ENCODE assay signal across 31 cellular contexts in the genomic region with DNA sequence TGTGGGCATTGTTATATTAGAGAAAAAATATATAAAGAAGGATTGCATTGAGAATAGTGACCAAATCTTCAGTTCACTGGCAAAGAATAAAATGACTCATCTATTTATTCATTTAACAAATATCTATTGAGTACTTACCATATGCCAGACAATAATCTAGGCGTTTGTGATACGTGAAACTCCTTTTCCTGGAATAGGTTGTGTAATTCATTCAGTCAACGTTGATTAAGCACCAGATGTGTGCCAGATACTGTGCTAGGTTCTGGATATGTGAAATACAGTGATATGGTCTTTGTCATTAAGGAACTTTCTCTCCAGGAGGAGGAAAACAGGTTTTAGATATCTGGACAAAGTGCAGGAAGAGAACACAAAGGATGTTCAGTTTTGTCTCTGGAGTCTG.
"Had no signal": no experiment of that assay in that cellular context is flagged by ENCODE, and none has a peak within 500 bp of the region (broad histone marks: within the 10 kb centered on the region; RNA-seq: fewer than 3 reads in every experiment).

No MANE protein-coding gene starts in this region.

- H3K36me3 Mint-ChIP-seq: activated naive CD4-positive, alpha-beta T cell treated with anti-CD3 and anti-CD28 coated beads, Interleukin-2, amount 50 U/mL, for 24 hours; mesothelial cell of epicardium; naive B cell; stimulated activated effector memory CD8-positive, alpha-beta T cell treated with anti-CD3 and anti-CD28 coated beads, Interleukin-12 subunit alpha, Interleukin-12 subunit beta, amount 100 ng/mL, for 72 hours had no signal

- H3K27me3 Mint-ChIP-seq: activated CD4-positive, alpha-beta memory T cell treated with anti-CD3 and anti-CD28 coated beads, Interleukin-2, amount 10 ng/mL, durations not matched to agents 7 days and 5 days; activated CD4-positive, alpha-beta T cell treated with anti-CD3 and anti-CD28 coated beads, Interleukin-2, amount 10 ng/mL, durations not matched to agents 7 days and 5 days; activated naive CD4-positive, alpha-beta T cell treated with anti-CD3 and anti-CD28 coated beads, Interleukin-2, amount 50 U/mL, for 24 hours; activated naive CD8-positive, alpha-beta T cell treated with anti-CD3 and anti-CD28 coated beads, Interleukin-2, amount 50 U/mL, for 24 hours; activated T-cell treated with anti-CD3 and anti-CD28 coated beads, Interleukin-2, amount 50 U/mL, for 24 hours; central memory CD8-positive, alpha-beta T cell; dendritic cell treated with granulocyte-macrophage colony-stimulating factor and Interleukin-4, amounts not matched to agents 40 ng/mL and 50 ng/mL, for 4 days; naive B cell; stimulated activated naive CD8-positive, alpha-beta T cell treated with anti-CD3 and anti-CD28 coated beads, Interleukin-15, Interleukin-2, amounts not matched to agents 100 ng/mL and 50 ng/mL, for 24 hours had no signal

- H3K9me3 ChIP-seq: ovary, thoracic aorta had no signal

- H3K27ac Mint-ChIP-seq: activated CD4-positive, alpha-beta memory T cell treated with anti-CD3 and anti-CD28 coated beads, Interleukin-2, amount 10 ng/mL, durations not matched to agents 7 days and 5 days; activated CD4-positive, alpha-beta T cell treated with anti-CD3 and anti-CD28 coated beads, Interleukin-2, amount 10 ng/mL, durations not matched to agents 7 days and 5 days; activated naive CD4-positive, alpha-beta T cell treated with anti-CD3 and anti-CD28 coated beads, Interleukin-2, amount 50 U/mL, for 24 hours; activated naive CD8-positive, alpha-beta T cell treated with anti-CD3 and anti-CD28 coated beads, Interleukin-2, amount 50 U/mL, for 24 hours; activated T-cell treated with anti-CD3 and anti-CD28 coated beads, Interleukin-2, amount 50 U/mL, for 24 hours; activated T-helper 2 cell treated with anti-CD3 and anti-CD28 coated beads, Interferon-gamma antibody, Interleukin-2, Interleukin-4, amounts not matched to agents 10 μg/mL and 5 μg/mL and 100 μg/mL, durations not matched to agents 14 hours and 24 hours and 36 hours; dendritic cell treated with granulocyte-macrophage colony-stimulating factor and Interleukin-4, amounts not matched to agents 40 ng/mL and 50 ng/mL, for 4 days; endodermal cell; mesothelial cell of epicardium; naive B cell; progenitor cell of endocrine pancreas; stimulated activated effector memory CD8-positive, alpha-beta T cell treated with anti-CD3 and anti-CD28 coated beads, Interleukin-12 subunit alpha, Interleukin-12 subunit beta, amount 100 ng/mL, for 72 hours; stimulated activated naive CD8-positive, alpha-beta T cell treated with anti-CD3 and anti-CD28 coated beads, Interleukin-15, Interleukin-2, amounts not matched to agents 100 ng/mL and 50 ng/mL, for 24 hours; T-helper 2 cell treated with Interferon-gamma antibody and Interleukin-4, amounts not matched to agents 5 μg/mL and 100 μg/mL, for 36 hours had no signal

- H3K27me3 ChIP-seq: ovary had no signal

- H3K9me3 Mint-ChIP-seq: activated T-helper 2 cell treated with anti-CD3 and anti-CD28 coated beads, Interferon-gamma antibody, Interleukin-2, Interleukin-4, amounts not matched to agents 10 μg/mL and 5 μg/mL and 100 μg/mL, durations not matched to agents 14 hours and 24 hours and 36 hours; endodermal cell; mesothelial cell of epicardium had no signal

- H3K4me3 ChIP-seq: ovary, skin epidermis, thoracic aorta had no signal

- H3K36me3 ChIP-seq: ovary, thoracic aorta had no signal

- DNase-seq: activated CD4-positive, alpha-beta memory T cell treated with anti-CD3 and anti-CD28 coated beads, Interleukin-2, amount 10 ng/mL, durations not matched to agents 7 days and 5 days; activated CD4-positive, alpha-beta T cell treated with anti-CD3 and anti-CD28 coated beads for 1 hour; activated CD4-positive, alpha-beta T cell treated with anti-CD3 and anti-CD28 coated beads, Interleukin-2, amount 10 ng/mL, durations not matched to agents 7 days and 5 days; activated CD8-positive, alpha-beta memory T cell treated with anti-CD3 and anti-CD28 coated beads, Interleukin-2, amount 50 U/mL, for 48 hours; activated naive CD8-positive, alpha-beta T cell treated with anti-CD3 and anti-CD28 coated beads, Interleukin-2, amount 50 U/mL, for 24 hours; activated T-cell treated with anti-CD3 and anti-CD28 coated beads, Interleukin-2, amount 50 U/mL, for 24 hours; amygdala; endodermal cell; head of caudate nucleus; hippocampal formation; kidney; left colon; naive B cell; ovary; retina; stimulated activated CD4-positive, alpha-beta T cell treated with anti-CD3 and anti-CD28 coated beads, Interleukin-12 subunit alpha, Interleukin-12 subunit beta, amount 100 ng/mL, for 4 hours; stimulated activated CD4-positive, alpha-beta T cell treated with anti-CD3 and anti-CD28 coated beads, Interleukin-4, amount 100 ng/mL, for 24 hours; trophoblast cell had no signal

- FAIRE-seq: kidney, urothelium cell line had no signal

- H3K4me3 Mint-ChIP-seq: activated CD4-positive, alpha-beta memory T cell treated with anti-CD3 and anti-CD28 coated beads, Interleukin-2, amount 10 ng/mL, durations not matched to agents 7 days and 5 days; activated CD4-positive, alpha-beta T cell treated with anti-CD3 and anti-CD28 coated beads, Interleukin-2, amount 10 ng/mL, durations not matched to agents 7 days and 5 days; activated naive CD4-positive, alpha-beta T cell treated with anti-CD3 and anti-CD28 coated beads, Interleukin-2, amount 50 U/mL, for 24 hours; activated naive CD8-positive, alpha-beta T cell treated with anti-CD3 and anti-CD28 coated beads, Interleukin-2, amount 50 U/mL, for 24 hours; activated T-cell treated with anti-CD3 and anti-CD28 coated beads, Interleukin-2, amount 50 U/mL, for 24 hours; central memory CD8-positive, alpha-beta T cell; dendritic cell treated with granulocyte-macrophage colony-stimulating factor and Interleukin-4, amounts not matched to agents 40 ng/mL and 50 ng/mL, for 4 days; endodermal cell; mesothelial cell of epicardium; naive B cell; stimulated activated effector memory CD8-positive, alpha-beta T cell treated with anti-CD3 and anti-CD28 coated beads, Interleukin-12 subunit alpha, Interleukin-12 subunit beta, amount 100 ng/mL, for 72 hours; stimulated activated naive CD8-positive, alpha-beta T cell treated with anti-CD3 and anti-CD28 coated beads, Interleukin-15, Interleukin-2, amounts not matched to agents 100 ng/mL and 50 ng/mL, for 24 hours; T-helper 2 cell treated with Interferon-gamma antibody and Interleukin-4, amounts not matched to agents 5 μg/mL and 100 μg/mL, for 36 hours had no signal

- H3K4me1 Mint-ChIP-seq: activated CD4-positive, alpha-beta memory T cell treated with anti-CD3 and anti-CD28 coated beads, Interleukin-2, amount 10 ng/mL, durations not matched to agents 7 days and 5 days; activated CD4-positive, alpha-beta T cell treated with anti-CD3 and anti-CD28 coated beads, Interleukin-2, amount 10 ng/mL, durations not matched to agents 7 days and 5 days; activated naive CD4-positive, alpha-beta T cell treated with anti-CD3 and anti-CD28 coated beads, Interleukin-2, amount 50 U/mL, for 24 hours; activated naive CD8-positive, alpha-beta T cell treated with anti-CD3 and anti-CD28 coated beads, Interleukin-2, amount 50 U/mL, for 24 hours; central memory CD8-positive, alpha-beta T cell; mesothelial cell of epicardium; naive B cell; stimulated activated effector memory CD8-positive, alpha-beta T cell treated with anti-CD3 and anti-CD28 coated beads, Interleukin-12 subunit alpha, Interleukin-12 subunit beta, amount 100 ng/mL, for 72 hours had no signal

- ATAC-seq: activated naive CD8-positive, alpha-beta T cell treated with anti-CD3 and anti-CD28 coated beads, Interleukin-2, amount 50 U/mL, for 24 hours; left colon; sciatic nerve; stimulated activated effector memory CD8-positive, alpha-beta T cell treated with anti-CD3 and anti-CD28 coated beads, Interleukin-12 subunit alpha, Interleukin-12 subunit beta, amount 100 ng/mL, for 72 hours had no signal

- H3K27ac ChIP-seq: ovary, skin epidermis, thoracic aorta had no signal
